ENCODE assay signal across 8 cellular contexts in the genomic region with DNA sequence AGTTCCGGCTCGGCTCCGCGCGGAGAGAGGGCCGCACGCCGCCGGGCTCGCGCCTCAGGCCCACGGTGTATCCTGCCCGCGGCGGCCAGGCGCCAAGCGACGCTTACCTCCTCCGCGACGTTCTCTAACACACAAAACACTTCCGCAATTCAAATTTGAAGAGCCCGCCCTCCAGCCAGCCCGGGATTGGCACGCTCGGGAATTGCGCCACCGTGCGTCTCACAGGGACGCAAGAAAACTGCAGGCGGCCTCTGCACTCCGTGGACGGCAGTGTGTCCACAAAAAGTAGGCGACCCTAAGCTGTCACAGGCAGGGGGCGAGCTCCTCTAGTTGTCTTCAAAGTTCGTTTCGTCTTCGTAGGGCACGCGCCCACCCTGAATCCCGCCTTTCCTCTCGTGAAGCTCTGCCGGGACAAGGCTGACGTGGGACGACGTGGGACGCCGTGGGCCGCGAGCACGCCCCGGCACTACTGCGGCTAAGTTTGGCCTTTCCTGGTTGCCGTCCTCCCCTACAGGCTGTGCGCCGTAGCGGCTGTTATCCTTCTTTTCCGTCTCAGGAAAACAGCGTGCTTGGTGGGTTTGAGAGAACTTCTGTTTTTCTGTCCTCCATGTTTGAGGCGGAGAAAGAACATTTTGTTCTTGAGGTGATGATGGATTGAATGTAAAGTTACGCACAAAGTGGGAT. TPM values are rescaled to one million over a fixed set of nuclear protein-coding genes. Genes with fewer than 3 reads are reported as not detected.
A peak's percentile ranks its signal among the peaks of the same experiment; 100 is the strongest.
DNase-seq lines count a peak whose midpoint lies in the region; ATAC-seq and TF ChIP-seq lines count a peak whose summit lies in the region.

A gene (minus strand): TSS at position 133 of the 684 bp plus-strand sequence. CDS start 5,916 bp downstream, outside the sequence.

- H3K4me3 Mint-ChIP-seq in activated naive CD8-positive, alpha-beta T cell treated with anti-CD3 and anti-CD28 coated beads, Interleukin-2, amount 10 ng/mL, durations not matched to agents 7 days and 5 days = peak within 1 kb of the TSS; percentile 85

- H3K79me2 ChIP-seq in SU-DHL-6 (ENCODE audit: insufficient read depth, low read length) = peaks cover 47% of the 10 kb centered on the region

- 1 to 2% (median 1%) methylated on average over 60 to 61 of the region's 61 CpGs for WGBS in ovary, 3 donors
- WGBS in thyroid gland, 2 donors = 0 to 2% methylated on average over 33 to 42 of the region's 61 CpGs

- H3K9me3 ChIP-seq in SU-DHL-6 (ENCODE audit: insufficient read depth, low read length) (peaks cover 7% of the 10 kb centered on the region; the same call in 1 of the 2 replicates), ovary (no peaks in the 10 kb centered on the region), thyroid gland (no peaks in the 10 kb centered on the region)

- peak within 1 kb of the TSS; percentile 62 for H2AFZ ChIP-seq in SU-DHL-6 (ENCODE audit: low read depth, low read length, severe bottlenecking)

- H3K4me1 Mint-ChIP-seq in activated naive CD8-positive, alpha-beta T cell treated with anti-CD3 and anti-CD28 coated beads, Interleukin-2, amount 10 ng/mL, durations not matched to agents 7 days and 5 days = peaks cover 14% of the 10 kb centered on the region

- intact Hi-C loops in Right ventricle myocardium inferior (cut with DNase I) (loop anchor here (1.0 to 5.0 kb wide), 3 partner anchors 119 to 356 kb away; a partner anchor contains a TSS), ovary (cut with DNase I) (loop anchor here in 2 of 4 donors (5.0 to 10.0 kb wide), 4 partner anchors 116 to 356 kb away; a partner anchor contains a TSS), thyroid gland (cut with DNase I) (loop anchor here (10.0 kb wide), 1 partner anchor 118 kb away; a partner anchor contains a TSS)

- peaks cover 21% of the 10 kb centered on the region for H3F3A ChIP-seq in SU-DHL-6 (ENCODE audit: insufficient read depth)

- peaks cover 16% of the 10 kb centered on the region for H3K36me3 Mint-ChIP-seq in activated naive CD8-positive, alpha-beta T cell treated with anti-CD3 and anti-CD28 coated beads, Interleukin-2, amount 10 ng/mL, durations not matched to agents 7 days and 5 days

- H4K20me1 ChIP-seq in SU-DHL-6 (ENCODE audit: low read depth, low read length) = peaks cover 8% of the 10 kb centered on the region

- peak; percentile 52 for TF ChIP-seq POLR2A in ovary (IDR thresholded peaks at IDR 0.05)
- peak in 1 of 2 donors; percentile 64 for TF ChIP-seq POLR2A in thyroid gland (IDR thresholded peaks at IDR 0.05)

- POLR2A ChIA-PET in activated naive CD8-positive, alpha-beta T cell treated with anti-CD3 and anti-CD28 coated beads, Interleukin-2, amount 10 ng/mL, durations not matched to agents 7 days and 5 days (lab: Charles Lee) = interaction anchor here (0.6 to 1.8 kb wide), 9 partner anchors 11 to 292 kb away, joined by 3 to 17 read pairs (median 4); a partner anchor contains a TSS

- no peaks in the 10 kb centered on the region for H3K27me3 Mint-ChIP-seq in activated naive CD8-positive, alpha-beta T cell treated with anti-CD3 and anti-CD28 coated beads, Interleukin-2, amount 10 ng/mL, durations not matched to agents 7 days and 5 days

- H3K9me2 ChIP-seq in SU-DHL-6 (replicated peaks; ENCODE audit: insufficient read depth, low read length) = no peaks in the 10 kb centered on the region

- TF ChIP-seq CTCF in GM12873 (IDR thresholded peaks at IDR 0.05; ENCODE audit: insufficient read depth, low read depth, low read length, missing control alignments) (peak; percentile 84), SU-DHL-6 (IDR thresholded peaks at IDR 0.05; ENCODE audit: insufficient read depth, low read length, poor library complexity, severe bottlenecking) (peak; percentile 76), ovary (IDR thresholded peaks at IDR 0.05) (peak; percentile 85 to 89 (median 88)), thyroid gland (IDR thresholded peaks at IDR 0.05) (peak; percentile 40 to 81 (median 72))

- no peaks in the 10 kb centered on the region for H3K27me3 ChIP-seq in SU-DHL-6 (ENCODE audit: low read length)
- H3K27me3 ChIP-seq in ovary = no peaks in the 10 kb centered on the region
- H3K27me3 ChIP-seq in thyroid gland = no peaks in the 10 kb centered on the region

- H3K4me1 ChIP-seq in ovary (ENCODE audit: insufficient read depth) = peaks cover 10% of the 10 kb centered on the region
- H3K4me1 ChIP-seq in thyroid gland = peaks cover 0 to 5% of the 10 kb centered on the region in 2 donors

- H3K9ac ChIP-seq in SU-DHL-6 (ENCODE audit: low read length) = peak within 1 kb of the TSS; percentile 78

- peak within 1 kb of the TSS; percentile 96 for H3K4me2 ChIP-seq in SU-DHL-6 (ENCODE audit: low read depth, low read length, poor library complexity, severe bottlenecking)

- DNase-seq in NCI-H128 (lab: John Stamatoyannopoulos, UW; ENCODE audit: unreplicated experiment) (peak; percentile 64), Right ventricle myocardium inferior (ENCODE audit: missing footprints) (peak; percentile 98), ovary (peak; percentile 93 to 96 (median 95)), thyroid gland (peak; percentile 96 to 97)
- peak; percentile 90 for DNase-seq in activated naive CD8-positive, alpha-beta T cell treated with anti-CD3 and anti-CD28 coated beads, Interleukin-2, amount 10 ng/mL, durations not matched to agents 7 days and 5 days

- H3K4me3 ChIP-seq in SU-DHL-6 (ENCODE audit: insufficient read depth, low read length, poor library complexity, severe bottlenecking) = peak within 1 kb of the TSS; percentile 97
- H3K4me3 ChIP-seq in ovary = peak within 1 kb of the TSS; percentile 61
- peak within 1 kb of the TSS; percentile 29 to 94 (median 56) for H3K4me3 ChIP-seq in thyroid gland (replicated peaks in 1 of 3)

- no peak for TF ChIP-seq EP300 in ovary (IDR thresholded peaks at IDR 0.05)

- H3K27ac Mint-ChIP-seq in activated naive CD8-positive, alpha-beta T cell treated with anti-CD3 and anti-CD28 coated beads, Interleukin-2, amount 10 ng/mL, durations not matched to agents 7 days and 5 days = peak within 1 kb of the TSS; percentile 95

- H3K27ac ChIP-seq in SU-DHL-6 (ENCODE audit: low read depth, low read length) (peak within 1 kb of the TSS; percentile 90), ovary (peak within 1 kb of the TSS; percentile 78 to 91), thyroid gland (peak within 1 kb of the TSS; percentile 91 to 97 (median 92))

- peak; percentile 84 for ATAC-seq in HG02759 (IDR thresholded peaks at IDR 0.05; ENCODE audit: unreplicated experiment)
- ATAC-seq in activated naive CD8-positive, alpha-beta T cell treated with anti-CD3 and anti-CD28 coated beads, Interleukin-2, amount 10 ng/mL, durations not matched to agents 7 days and 5 days (ENCODE audit: low read depth) = peak; percentile 93
- ATAC-seq in Right ventricle myocardium inferior = peak; percentile 97

- peaks cover 5% of the 10 kb centered on the region for H3K9me3 Mint-ChIP-seq in activated naive CD8-positive, alpha-beta T cell treated with anti-CD3 and anti-CD28 coated beads, Interleukin-2, amount 10 ng/mL, durations not matched to agents 7 days and 5 days

- H3K36me3 ChIP-seq in SU-DHL-6 (ENCODE audit: low read length) (no peaks in the 10 kb centered on the region), ovary (no peaks in the 10 kb centered on the region), thyroid gland (no peaks in the 10 kb centered on the region)

RNA-seq across cellular contexts. Expression of the gene that starts here (rescaled TPM):
- total RNA-seq in activated naive CD8-positive, alpha-beta T cell treated with anti-CD3 and anti-CD28 coated beads, Interleukin-2, amount 10 ng/mL, durations not matched to agents 7 days and 5 days = 10 to 100 TPM; 52.0 to 57.2 TPM
- total RNA-seq in Right ventricle myocardium inferior (7.6 TPM), ovary (10 to 100 TPM; 14.7 to 44.3 (median 20.8) TPM), thyroid gland (10 to 100 TPM; 26.5 to 44.9 (median 34.7) TPM)
- 10 to 100 TPM; 12.5 to 14.5 TPM for polyA plus RNA-seq in ovary

Comparison
In these comparisons a context has a peak if more than half of its experiments do, and no peak if none do; other contexts are left out.
1. Peak in every context shown above with its lines: DNase-seq, ATAC-seq, H3K4me3 ChIP-seq and H3K27ac ChIP-seq.